Comparison of ENCODE assay signal across 18 cellular contexts in genomic region chr4:48756689-48757220, GRCh38. TPM values are rescaled to one million over a fixed set of nuclear protein-coding genes. Genes with fewer than 3 reads are reported as not detected.
A peak's percentile ranks its signal among the peaks of the same experiment; 100 is the strongest.
DNase-seq lines count a peak whose midpoint lies in the region; ATAC-seq and TF ChIP-seq lines count a peak whose summit lies in the region.
"Had no signal": no experiment of that assay in that cellular context is flagged by ENCODE, and none has a peak within 500 bp of the region (broad histone marks: within the 10 kb centered on the region; RNA-seq: fewer than 3 reads in every experiment).

No MANE protein-coding gene starts in this region.

- no peak overlapping the region for H3K4me3 Mint-ChIP-seq in activated CD4-positive, alpha-beta T cell treated with anti-CD3 and anti-CD28 coated beads, Interleukin-2, amount 10 ng/mL, durations not matched to agents 7 days and 5 days
- H3K4me3 Mint-ChIP-seq in central memory CD8-positive, alpha-beta T cell, result no peak overlapping the region
- H3K4me3 Mint-ChIP-seq: activated naive CD4-positive, alpha-beta T cell treated with anti-CD3 and anti-CD28 coated beads, Interleukin-2, amount 50 U/mL, for 24 hours; activated T-cell treated with anti-CD3 and anti-CD28 coated beads, Interleukin-2, amount 50 U/mL, for 4 hours had no signal

- ATAC-seq in central memory CD8-positive, alpha-beta T cell (replicated peaks; ENCODE audit: extremely low read depth, poor library complexity, severe bottlenecking), result no peak
- ATAC-seq in Right ventricle myocardium inferior, result no peak
- ATAC-seq in left lung, result no peak
- ATAC-seq: A549; activated T-cell treated with anti-CD3 and anti-CD28 coated beads, Interleukin-2, amount 50 U/mL, for 4 hours; naive thymus-derived CD4-positive, alpha-beta T cell had no signal

- no peaks in the 10 kb centered on the region for H4K20me1 ChIP-seq in PC-9 (ENCODE audit: insufficient read depth)

- peak overlapping the region; percentile 31 for H3K27ac Mint-ChIP-seq in activated CD4-positive, alpha-beta T cell treated with anti-CD3 and anti-CD28 coated beads, Interleukin-2, amount 10 ng/mL, durations not matched to agents 7 days and 5 days
- H3K27ac Mint-ChIP-seq in central memory CD8-positive, alpha-beta T cell (ENCODE audit: low read depth), result peak overlapping the region; percentile 45
- H3K27ac Mint-ChIP-seq: activated naive CD4-positive, alpha-beta T cell treated with anti-CD3 and anti-CD28 coated beads, Interleukin-2, amount 50 U/mL, for 24 hours had no signal

- H3K4me1 ChIP-seq in PC-9 (replicated peaks; ENCODE audit: insufficient read depth), result no peaks in the 10 kb centered on the region
- H3K4me1 ChIP-seq in left lung, result peaks cover 0 to 23% of the 10 kb centered on the region in 2 donors
- H3K4me1 ChIP-seq: A549 had no signal

- H3K27me3 Mint-ChIP-seq in activated CD4-positive, alpha-beta T cell treated with anti-CD3 and anti-CD28 coated beads, Interleukin-2, amount 10 ng/mL, durations not matched to agents 7 days and 5 days, result no peaks in the 10 kb centered on the region
- H3K27me3 Mint-ChIP-seq in central memory CD8-positive, alpha-beta T cell, result no peaks in the 10 kb centered on the region
- H3K27me3 Mint-ChIP-seq: activated naive CD4-positive, alpha-beta T cell treated with anti-CD3 and anti-CD28 coated beads, Interleukin-2, amount 50 U/mL, for 24 hours; naive thymus-derived CD4-positive, alpha-beta T cell had no signal

- peaks cover 34% of the 10 kb centered on the region for H3K36me3 Mint-ChIP-seq in activated CD4-positive, alpha-beta T cell treated with anti-CD3 and anti-CD28 coated beads, Interleukin-2, amount 10 ng/mL, durations not matched to agents 7 days and 5 days (ENCODE audit: low read depth)
- peaks cover 4% of the 10 kb centered on the region for H3K36me3 Mint-ChIP-seq in central memory CD8-positive, alpha-beta T cell (ENCODE audit: insufficient read depth)

- H3K27me3 ChIP-seq in PC-9 (ENCODE audit: insufficient read depth, low read depth) (no peaks in the 10 kb centered on the region), left lung (no peaks in the 10 kb centered on the region)
- H3K27me3 ChIP-seq: cardiac muscle cell had no signal

- TF ChIP-seq CTCF in PC-9 (conservative IDR thresholded peaks at IDR 0.05) (no peak), left lung (IDR thresholded peaks at IDR 0.05) (no peak)

- H3K9me3 ChIP-seq in PC-9 (ENCODE audit: insufficient read depth, low read depth) (no peaks in the 10 kb centered on the region), left lung (no peaks in the 10 kb centered on the region)
- H3K9me3 ChIP-seq: A549 had no signal

- peaks cover 8% of the 10 kb centered on the region for H3K9me3 Mint-ChIP-seq in activated CD4-positive, alpha-beta T cell treated with anti-CD3 and anti-CD28 coated beads, Interleukin-2, amount 10 ng/mL, durations not matched to agents 7 days and 5 days
- no peaks in the 10 kb centered on the region for H3K9me3 Mint-ChIP-seq in central memory CD8-positive, alpha-beta T cell
- H3K9me3 Mint-ChIP-seq: activated naive CD4-positive, alpha-beta T cell treated with anti-CD3 and anti-CD28 coated beads, Interleukin-2, amount 50 U/mL, for 24 hours; activated T-cell treated with anti-CD3 and anti-CD28 coated beads, Interleukin-2, amount 50 U/mL, for 4 hours had no signal

- peaks cover 35% of the 10 kb centered on the region for H3K79me2 ChIP-seq in PC-9 (ENCODE audit: low read depth)

- CTCF ChIA-PET in activated CD4-positive, alpha-beta T cell treated with anti-CD3 and anti-CD28 coated beads, Interleukin-2, amount 10 ng/mL, durations not matched to agents 7 days and 5 days (lab: Charles Lee), result no interaction called here
- CTCF ChIA-PET in PC-9 (lab: Charles Lee), result no interaction called here

- H3K27ac ChIP-seq in PC-9 (no peak overlapping the region), left lung (no peak overlapping the region)
- H3K27ac ChIP-seq: A549, cardiac muscle cell had no signal

- intact Hi-C loops in PC-9 (cut with micrococcal nuclease; ENCODE audit: unreplicated experiment), result no loop called here
- intact Hi-C loops in Right ventricle myocardium inferior (cut with DNase I), result no loop called here
- intact Hi-C loops in left lung (cut with DNase I), result no loop called here

- peaks cover 19% of the 10 kb centered on the region for H3K4me1 Mint-ChIP-seq in activated CD4-positive, alpha-beta T cell treated with anti-CD3 and anti-CD28 coated beads, Interleukin-2, amount 10 ng/mL, durations not matched to agents 7 days and 5 days
- H3K4me1 Mint-ChIP-seq in central memory CD8-positive, alpha-beta T cell, result peaks cover 65% of the 10 kb centered on the region

- BruUV-seq in PC-9 (replicated peaks; lab: Mats Ljungman, UMichigan), result no TSS peak

- H3K4me2 ChIP-seq in PC-9, result no peak overlapping the region
- H3K4me2 ChIP-seq: A549 had no signal

- no peaks in the 10 kb centered on the region for H3K9me2 ChIP-seq in PC-9 (ENCODE audit: insufficient read depth)

- H3F3A ChIP-seq in PC-9 (ENCODE audit: insufficient read depth, low read depth), result no peaks in the 10 kb centered on the region

- DNase-seq in activated CD4-positive, alpha-beta T cell treated with anti-CD3 and anti-CD28 coated beads, Interleukin-2, amount 10 ng/mL, durations not matched to agents 7 days and 5 days, result no peak
- no peak for DNase-seq in activated CD4-positive, alpha-beta T cell treated with anti-CD3 and anti-CD28 coated beads, Interleukin-2, amount 50 U/mL, for 48 hours
- DNase-seq in M059J (ENCODE audit: low read depth), result peak; percentile 87
- no peak for DNase-seq in central memory CD8-positive, alpha-beta T cell (ENCODE audit: low spot score in 2 of 2)
- DNase-seq in renal cortical epithelial cell (ENCODE audit: low read depth), result peak; percentile 38
- no peak for DNase-seq in PC-9
- DNase-seq in Right ventricle myocardium inferior (ENCODE audit: missing footprints), result no peak
- DNase-seq in left lung, result no peak
- DNase-seq: activated CD4-positive, alpha-beta T cell treated with anti-CD3 and anti-CD28 coated beads, Interleukin-2, amount 50 U/mL, for 1 hour; activated T-cell treated with anti-CD3 and anti-CD28 coated beads, Interleukin-2, amount 50 U/mL, for 4 hours; C1 segment of cervical spinal cord; naive thymus-derived CD4-positive, alpha-beta T cell; NCI-H1436 treated with DMSO at 0.1 percent for 48 hours; NCI-H2171; NCI-H748 treated with DMSO at 0.1 percent for 48 hours had no signal

- H3K4me3 ChIP-seq in PC-9 (no peak overlapping the region), left lung (no peak overlapping the region)
- H3K4me3 ChIP-seq: A549, cardiac muscle cell had no signal

- no peak overlapping the region for H2AFZ ChIP-seq in PC-9

- H3K36me3 ChIP-seq in PC-9 (ENCODE audit: low read depth), result no peaks in the 10 kb centered on the region
- H3K36me3 ChIP-seq in left lung, result no peaks in the 10 kb centered on the region
- H3K36me3 ChIP-seq: cardiac muscle cell had no signal

- POLR2A ChIA-PET in activated CD4-positive, alpha-beta T cell treated with anti-CD3 and anti-CD28 coated beads, Interleukin-2, amount 10 ng/mL, durations not matched to agents 7 days and 5 days (lab: Charles Lee), result no interaction called here
- POLR2A ChIA-PET in PC-9 (lab: Charles Lee; ENCODE audit: unreplicated experiment), result no interaction called here

RNA-seq across cellular contexts. Expression of gene FRYL, which starts 23.3 kb away (rescaled TPM):
- total RNA-seq in activated CD4-positive, alpha-beta T cell treated with anti-CD3 and anti-CD28 coated beads, Interleukin-2, amount 10 ng/mL, durations not matched to agents 7 days and 5 days, result 100 to 1,000 TPM in 1 of 2 experiments, 10 to 100 TPM in 1; 96.8 to 102 TPM
- total RNA-seq in M059J (2014; rRNA removed; shearing (Covaris generic)), result 46.7 and 70.4 TPM in 2 replicates
- total RNA-seq in renal cortical epithelial cell, result 59.0 and 115 TPM in 2 replicates
- 43.5 and 53.9 TPM in 2 replicates for total RNA-seq in PC-9 (2021)
- total RNA-seq in Right ventricle myocardium inferior, result 36.2 TPM
- 10 to 100 TPM; 49.7 to 72.7 TPM for total RNA-seq in left lung

Comparison
In these comparisons a context has a peak if more than half of its experiments do, and no peak if none do; other contexts are left out.
1. DNase-seq: peak in M059J (single experiment) and renal cortical epithelial cell (single experiment); none in activated CD4-positive, alpha-beta T cell treated with anti-CD3 and anti-CD28 coated beads, Interleukin-2, amount 10 ng/mL, durations not matched to agents 7 days and 5 days (single experiment), activated CD4-positive, alpha-beta T cell treated with anti-CD3 and anti-CD28 coated beads, Interleukin-2, amount 50 U/mL, for 48 hours (0 of 2), central memory CD8-positive, alpha-beta T cell (0 of 2), PC-9 (0 of 2), Right ventricle myocardium inferior (single experiment) and left lung (0 of 2).